8 cellular contexts compared by ENCODE assay signal in the genomic region with DNA sequence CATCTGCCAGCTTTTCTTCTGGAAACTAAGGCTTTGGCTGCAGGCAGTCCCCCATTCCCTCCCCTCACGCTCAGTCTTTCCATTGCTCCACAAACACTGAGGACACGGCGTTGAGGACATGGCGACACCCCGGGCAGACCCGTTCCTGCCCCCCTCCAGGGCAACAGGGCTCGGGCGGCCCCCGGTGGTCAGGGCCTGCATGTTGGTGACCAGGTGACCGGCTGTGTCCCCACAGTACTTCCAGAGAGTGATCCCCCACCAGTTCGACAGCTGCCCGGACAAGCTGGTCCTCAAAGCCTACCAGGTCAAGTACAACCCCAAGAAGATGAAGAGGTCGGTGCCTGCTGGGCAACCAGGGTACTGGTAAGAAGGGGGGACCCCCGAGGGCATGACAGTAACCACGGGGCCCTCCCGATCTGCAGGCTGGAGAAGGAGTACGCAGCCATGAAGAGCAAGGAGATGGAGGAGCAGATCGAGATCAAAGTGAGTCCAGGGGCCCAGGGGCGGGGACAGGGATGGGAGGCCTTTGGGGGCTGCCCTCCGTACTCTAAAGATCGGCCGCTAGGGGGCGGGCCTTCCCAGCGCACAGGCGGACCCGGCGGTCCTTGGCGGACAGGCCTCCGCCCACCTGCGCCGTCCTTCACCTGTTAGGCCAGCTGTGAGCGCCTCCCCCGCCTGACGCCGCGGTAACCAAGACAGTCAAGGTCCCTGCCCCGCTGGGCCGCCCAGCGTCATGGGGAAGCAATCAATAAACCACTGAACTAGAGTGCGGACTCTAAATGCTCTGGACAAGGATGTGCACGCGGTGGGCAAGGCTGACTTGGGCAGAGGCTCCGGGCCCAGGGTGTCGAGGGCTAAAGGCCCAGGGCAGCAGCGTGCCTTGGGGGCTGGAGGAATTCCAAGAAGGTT. TPM values are rescaled to one million over a fixed set of nuclear protein-coding genes. Genes with fewer than 3 reads are reported as not detected.
DNase-seq lines count a peak whose midpoint lies in the region; ATAC-seq and TF ChIP-seq lines count a peak whose summit lies in the region.

No MANE protein-coding gene starts in this region.

- H3K4me1 ChIP-seq in hepatocyte (ENCODE audit: insufficient read depth) (peaks cover 4% of the 10 kb centered on the region), gastrocnemius medialis (peaks cover 0 to 6% of the 10 kb centered on the region in 2 donors)

- H3K9me2 ChIP-seq in hepatocyte (replicated peaks; ENCODE audit: insufficient read depth) = no peaks in the 10 kb centered on the region

- H3K27me3 ChIP-seq in hepatocyte (no peaks in the 10 kb centered on the region), gastrocnemius medialis (peaks cover 0 to 3% (median 0%) of the 10 kb centered on the region in 3 donors)

- peak overlapping the region; percentile 97 for H3K27ac ChIP-seq in angular gyrus (ENCODE audit: low read depth, low read length)
- H3K27ac ChIP-seq in hepatocyte = peak overlapping the region; percentile 85
- no peak overlapping the region for H3K27ac ChIP-seq in gastrocnemius medialis

- H3K79me2 ChIP-seq in hepatocyte = no peaks in the 10 kb centered on the region

- TF ChIP-seq POLR2A in gastrocnemius medialis (IDR thresholded peaks at IDR 0.05) = no peak

- no peaks in the 10 kb centered on the region for H4K20me1 ChIP-seq in hepatocyte (ENCODE audit: insufficient read depth, poor library complexity, severe bottlenecking)

- in situ Hi-C loops in gastrocnemius medialis (cut with MboI; ENCODE audit: low sequenced_read_pairs in 4 of 4) = no loop called here

- ATAC-seq in gastrocnemius medialis = peak; percentile 45 to 72
- ATAC-seq in GM19452 (IDR thresholded peaks at IDR 0.05; ENCODE audit: unreplicated experiment) = no peak
- no peak for ATAC-seq in GM18868 (IDR thresholded peaks at IDR 0.05; ENCODE audit: unreplicated experiment)

- H3K4me3 ChIP-seq in hepatocyte = no peak overlapping the region
- no peak overlapping the region for H3K4me3 ChIP-seq in gastrocnemius medialis

- WGBS in hepatocyte (ENCODE audit: low lambda C conversion rate, missing lambda C conversion rate) = 30% methylated on average over 45 of the region's 45 CpGs

- H3K9me3 ChIP-seq in hepatocyte (ENCODE audit: low read depth) (no peaks in the 10 kb centered on the region), gastrocnemius medialis (no peaks in the 10 kb centered on the region)

- H3K4me2 ChIP-seq in hepatocyte = peak overlapping the region; percentile 64

- H3K36me3 ChIP-seq in hepatocyte (replicated peaks; ENCODE audit: insufficient read depth, low read depth) = no peaks in the 10 kb centered on the region
- H3K36me3 ChIP-seq in gastrocnemius medialis = no peaks in the 10 kb centered on the region

- intact Hi-C loops in gastrocnemius medialis (cut with DNase I; ENCODE audit: low total_unique reads) = loop anchor here (2.0 to 10.0 kb wide), 3 partner anchors 74 to 399 kb away; partner anchors contain the start of genes CTXN1 and ELAVL1

- DNase-seq in NCI-H1105 treated with DMSO at 0.1 percent for 48 hours (lab: John Stamatoyannopoulos, UW) (peak; percentile 90), T-helper 2 cell (peak; percentile 45 to 59 (median 50)), hepatocyte (ENCODE audit: low spot score) (peak; percentile 95), gastrocnemius medialis (peak in 1 of 2 donors; percentile 44)

- no peak overlapping the region for H2AFZ ChIP-seq in hepatocyte

- peak; percentile 85 for TF ChIP-seq CTCF in GM12872 (IDR thresholded peaks at IDR 0.05; ENCODE audit: insufficient read depth, low read depth, low read length)
- TF ChIP-seq CTCF in hepatocyte (IDR thresholded peaks at IDR 0.05; ENCODE audit: poor library complexity) = peak; percentile 94
- peak; percentile 52 to 86 (median 79) for TF ChIP-seq CTCF in gastrocnemius medialis (IDR thresholded peaks at IDR 0.05 in 4 of 5, conservative IDR thresholded peaks at IDR 0.05 in 1 of 5)

RNA-seq across cellular contexts. Expression of gene PRR36, which starts 21.1 kb away (rescaled TPM):
- 0.40 and 1.00 TPM in 2 replicates for total RNA-seq in hepatocyte
- 2.5 and 5.4 TPM in 2 replicates for polyA plus RNA-seq in hepatocyte
- not detected for total RNA-seq in gastrocnemius medialis

RNA-seq across cellular contexts. Expression of gene EVI5L, which starts 23.1 kb away (rescaled TPM):
- 10.7 and 12.4 TPM in 2 replicates for total RNA-seq in hepatocyte
- polyA plus RNA-seq in hepatocyte = 11.5 and 13.1 TPM in 2 replicates
- 10 to 100 TPM; 17.5 to 24.6 (median 20.4) TPM for total RNA-seq in gastrocnemius medialis

RNA-seq across cellular contexts. Expression of gene LRRC8E, which starts 35.2 kb away (rescaled TPM):
- total RNA-seq in hepatocyte (1.8 and 4.5 TPM in 2 replicates), gastrocnemius medialis (1 to 10 TPM in 1 of 4 donors, not detected in 3; 2.1 TPM)
- polyA plus RNA-seq in hepatocyte = 3.2 and 3.3 TPM in 2 replicates

RNA-seq across cellular contexts. Expression of gene MAP2K7, which starts 50.6 kb away (rescaled TPM):
- 13.6 and 13.8 TPM in 2 replicates for total RNA-seq in hepatocyte
- polyA plus RNA-seq in hepatocyte = 11.8 and 12.8 TPM in 2 replicates
- total RNA-seq in gastrocnemius medialis = 10 to 100 TPM; 17.7 to 41.7 (median 32.9) TPM

Comparison
In these comparisons a context has a peak if more than half of its experiments do, and no peak if none do; other contexts are left out.
1. H3K27ac ChIP-seq: peak in angular gyrus (single experiment) and hepatocyte (single experiment); none in gastrocnemius medialis (0 of 4).
2. ATAC-seq: peak in gastrocnemius medialis (2 of 2); none in GM19452 (single experiment) and GM18868 (single experiment).
3. Peak in every context shown above with its lines, with median percentiles within 50 percentile points of each other: CTCF ChIP-seq.